Comparison of ENCODE assay signal across 8 cellular contexts in the genomic region with DNA sequence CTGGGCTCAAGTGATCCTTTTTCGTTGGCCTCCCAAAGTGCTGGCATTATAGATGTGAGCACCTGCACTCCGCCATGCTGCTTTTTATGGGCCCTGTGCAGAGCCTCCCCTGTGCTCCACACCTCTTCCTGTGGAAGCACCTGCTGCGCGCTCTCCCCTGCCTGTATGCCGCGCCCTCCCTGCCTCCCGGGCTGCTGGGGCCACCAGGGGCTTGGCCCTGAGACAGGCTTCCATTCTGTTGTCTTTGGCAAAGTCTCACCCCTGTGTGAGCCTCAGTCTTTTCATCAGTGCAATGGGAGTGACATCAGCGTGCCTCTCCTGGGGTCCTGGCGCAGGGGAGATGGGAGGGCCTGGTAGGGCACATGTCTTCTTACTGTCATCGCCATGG. TPM values are rescaled to one million over a fixed set of nuclear protein-coding genes. Genes with fewer than 3 reads are reported as not detected.
DNase-seq lines count a peak whose midpoint lies in the region; ATAC-seq and TF ChIP-seq lines count a peak whose summit lies in the region.

No MANE protein-coding gene starts in this region.

- no peak for TF ChIP-seq CTCF in upper lobe of right lung (IDR thresholded peaks at IDR 0.05)

- H3K27ac Mint-ChIP-seq in activated naive CD8-positive, alpha-beta T cell: peak overlapping the region; percentile 97
- H3K27ac Mint-ChIP-seq in memory B cell: peak overlapping the region; percentile 91

- peaks cover 48% of the 10 kb centered on the region for H3K36me3 ChIP-seq in upper lobe of right lung

- DNase-seq in stimulated activated CD4-positive, alpha-beta T cell treated with anti-CD3 and anti-CD28 coated beads, Interleukin-15, amount 100 ng/mL, for 24 hours: peak; percentile 52
- DNase-seq in stimulated activated CD4-positive, alpha-beta T cell treated with anti-CD3 and anti-CD28 coated beads, Interleukin-12 subunit alpha, Interleukin-12 subunit beta, amount 100 ng/mL, for 4 hours: no peak
- DNase-seq in memory B cell (ENCODE audit: low spot score in 2 of 2) (no peak), upper lobe of right lung (no peak)

- H3K36me3 Mint-ChIP-seq in activated naive CD8-positive, alpha-beta T cell: peaks cover 9% of the 10 kb centered on the region
- H3K36me3 Mint-ChIP-seq in memory B cell: peaks cover 27% of the 10 kb centered on the region

- H3K9me3 ChIP-seq in upper lobe of right lung: no peaks in the 10 kb centered on the region

- intact Hi-C loops in upper lobe of right lung (cut with DNase I): no loop called here

- ATAC-seq in memory B cell (ENCODE audit: low read depth) (no peak), upper lobe of right lung (no peak), HG03108 (IDR thresholded peaks at IDR 0.05; ENCODE audit: unreplicated experiment) (no peak), HG03025 (IDR thresholded peaks at IDR 0.05; ENCODE audit: low FRiP score, unreplicated experiment) (no peak), GM21529 (IDR thresholded peaks at IDR 0.05; ENCODE audit: unreplicated experiment) (no peak)

- H3K27me3 Mint-ChIP-seq in activated naive CD8-positive, alpha-beta T cell: no peaks in the 10 kb centered on the region
- peaks cover 2% of the 10 kb centered on the region for H3K27me3 Mint-ChIP-seq in memory B cell

- H3K27me3 ChIP-seq in upper lobe of right lung: no peaks in the 10 kb centered on the region

- H3K4me3 Mint-ChIP-seq in activated naive CD8-positive, alpha-beta T cell: peak overlapping the region; percentile 93
- H3K4me3 Mint-ChIP-seq in memory B cell: peak overlapping the region; percentile 92

- peaks cover 41% of the 10 kb centered on the region for H3K4me1 Mint-ChIP-seq in activated naive CD8-positive, alpha-beta T cell (ENCODE audit: low read depth)
- H3K4me1 Mint-ChIP-seq in memory B cell: peaks cover 22% of the 10 kb centered on the region

- no peak overlapping the region for H3K27ac ChIP-seq in upper lobe of right lung

- H3K4me3 ChIP-seq in upper lobe of right lung: peak overlapping the region; percentile 69

- peaks cover 43% of the 10 kb centered on the region for H3K4me1 ChIP-seq in upper lobe of right lung

- no peaks in the 10 kb centered on the region for H3K9me3 Mint-ChIP-seq in activated naive CD8-positive, alpha-beta T cell (ENCODE audit: low read depth)
- H3K9me3 Mint-ChIP-seq in memory B cell: no peaks in the 10 kb centered on the region

RNA-seq across cellular contexts. Expression of gene FAM174C, which starts 1.3 kb away (rescaled TPM):
- 41.4 TPM for total RNA-seq in upper lobe of right lung

RNA-seq across cellular contexts. Expression of gene CIRBP, which starts 7.5 kb away (rescaled TPM):
- 322 TPM for total RNA-seq in upper lobe of right lung

RNA-seq across cellular contexts. Expression of gene EFNA2, which starts 9.1 kb away (rescaled TPM):
- total RNA-seq in upper lobe of right lung: not detected

RNA-seq across cellular contexts. Expression of gene MIDN, which starts 28.2 kb away (rescaled TPM):
- 135 TPM for total RNA-seq in upper lobe of right lung

RNA-seq across cellular contexts. Expression of gene ATP5F1D, which starts 35.1 kb away (rescaled TPM):
- total RNA-seq in upper lobe of right lung: 126 TPM
